Comparison of ENCODE assay signal across 16 cellular contexts in genomic region chr22:49958462-49958921, GRCh38. TPM values are rescaled to one million over a fixed set of nuclear protein-coding genes. Genes with fewer than 3 reads are reported as not detected.
A peak's percentile ranks its signal among the peaks of the same experiment; 100 is the strongest.
DNase-seq lines count a peak whose midpoint lies in the region; ATAC-seq and TF ChIP-seq lines count a peak whose summit lies in the region.
"Had no signal": no experiment of that assay in that cellular context is flagged by ENCODE, and none has a peak within 500 bp of the region (broad histone marks: within the 10 kb centered on the region; RNA-seq: fewer than 3 reads in every experiment).

No MANE protein-coding gene starts in this region.

- POLR2A ChIA-PET in Caco-2 (lab: Charles Lee) (interaction anchor here (0.6 kb wide), 1 partner anchor 15 kb away, joined by 3 read pairs; no protein-coding TSS in a partner anchor), WTC11 (lab: Charles Lee) (interaction anchor here (0.5 kb wide), 1 partner anchor 681 kb away, joined by 3 read pairs; no protein-coding TSS in a partner anchor)

- H3K9me3 Mint-ChIP-seq in Caco-2 (ENCODE audit: unreplicated experiment), result no peaks in the 10 kb centered on the region
- H3K9me3 Mint-ChIP-seq in WTC11, result no peaks in the 10 kb centered on the region
- no peaks in the 10 kb centered on the region for H3K9me3 Mint-ChIP-seq in progenitor cell of endocrine pancreas (ENCODE audit: low read depth)
- H3K9me3 Mint-ChIP-seq: HFFc6 had no signal

- H3K9me3 ChIP-seq in Caco-2, result no peaks in the 10 kb centered on the region
- no peaks in the 10 kb centered on the region for H3K9me3 ChIP-seq in right cardiac atrium (ENCODE audit: control insufficient read depth, low read length)
- H3K9me3 ChIP-seq in Karpas-422 (ENCODE audit: low read length), result no peaks in the 10 kb centered on the region

- H3K4me1 Mint-ChIP-seq in Caco-2 (ENCODE audit: low read depth, unreplicated experiment) (peaks cover 7% of the 10 kb centered on the region), WTC11 (0 out of 2 replicates have a peak, but pooled peaks cover under 1% of the 10 kb centered on the region), progenitor cell of endocrine pancreas (ENCODE audit: low read depth) (no peaks in the 10 kb centered on the region)

- peak overlapping the region; percentile 92 for H3K27ac Mint-ChIP-seq in Caco-2 (ENCODE audit: unreplicated experiment)
- no peak overlapping the region for H3K27ac Mint-ChIP-seq in WTC11
- no peak overlapping the region for H3K27ac Mint-ChIP-seq in progenitor cell of endocrine pancreas

- BruUV-seq in Caco-2 (replicated peaks; lab: Mats Ljungman, UMichigan), result no TSS peak

- TF ChIP-seq CTCF in Caco-2 (IDR thresholded peaks at IDR 0.05; ENCODE audit: insufficient read depth in 1 of 2, low read depth in 1 of 2, low read length in 1 of 2, severe bottlenecking in 1 of 2, unreplicated experiment in 1 of 2) (no peak), WTC11 (IDR thresholded peaks at IDR 0.05) (no peak), progenitor cell of endocrine pancreas (IDR thresholded peaks at IDR 0.05; ENCODE audit: unreplicated experiment) (no peak)

- peaks cover 4% of the 10 kb centered on the region for H3K36me3 ChIP-seq in Caco-2 (ENCODE audit: control insufficient read depth, insufficient read depth, low read length)
- peaks cover 11% of the 10 kb centered on the region for H3K36me3 ChIP-seq in Karpas-422 (ENCODE audit: insufficient read depth, low read length)

- DNase-seq in Caco-2 (no peak), WTC11 (ENCODE audit: low spot score) (no peak), right cardiac atrium (peak; percentile 13 to 49 (median 48)), progenitor cell of endocrine pancreas (ENCODE audit: low spot score, unreplicated experiment) (no peak), Karpas-422 (no peak), ureter (ENCODE audit: low spot score) (no peak), glomerular visceral epithelial cell (ENCODE audit: extremely low spot score) (no peak)
- DNase-seq: activated CD4-positive, alpha-beta T cell treated with anti-CD3 and anti-CD28 coated beads, Interleukin-2, amount 50 U/mL, for 1 hour; HFFc6; NCI-H1930; NK-92 treated with Interleukin-12 subunit alpha and Interleukin-12 subunit beta, amount 100 ng/mL, for 24 hours; stimulated activated CD4-positive, alpha-beta T cell treated with anti-CD3 and anti-CD28 coated beads, Interleukin-2, amount 100 ng/mL, for 48 hours; substantia nigra had no signal

- H3K4me1 ChIP-seq in Caco-2, result peaks cover 49% of the 10 kb centered on the region
- peaks cover 17% of the 10 kb centered on the region for H3K4me1 ChIP-seq in right cardiac atrium (ENCODE audit: control insufficient read depth, insufficient read depth, low read length)
- H3K4me1 ChIP-seq in Karpas-422 (ENCODE audit: low read length), result peaks cover 23% of the 10 kb centered on the region

- H3K36me3 Mint-ChIP-seq in Caco-2 (ENCODE audit: insufficient read depth, unreplicated experiment), result peaks cover 33% of the 10 kb centered on the region
- H3K36me3 Mint-ChIP-seq in WTC11, result peaks cover 3% of the 10 kb centered on the region
- H3K36me3 Mint-ChIP-seq in progenitor cell of endocrine pancreas (ENCODE audit: insufficient read depth), result no peaks in the 10 kb centered on the region

- CTCF ChIA-PET in Caco-2 (lab: Charles Lee) (no interaction called here), WTC11 (lab: Charles Lee) (no interaction called here)

- H3K27me3 ChIP-seq in Caco-2 (replicated peaks; ENCODE audit: control insufficient read depth, insufficient read depth, low read length), result no peaks in the 10 kb centered on the region
- H3K27me3 ChIP-seq in right cardiac atrium (ENCODE audit: control insufficient read depth, insufficient read depth), result no peaks in the 10 kb centered on the region
- no peaks in the 10 kb centered on the region for H3K27me3 ChIP-seq in Karpas-422 (ENCODE audit: low read length)

- H2AFZ ChIP-seq in Karpas-422 (ENCODE audit: low read length), result no peak overlapping the region

- H3K79me2 ChIP-seq in Karpas-422 (ENCODE audit: low read length), result peaks cover 7% of the 10 kb centered on the region

- H3K9me2 ChIP-seq in Karpas-422 (replicated peaks; ENCODE audit: insufficient read depth, low read length), result no peaks in the 10 kb centered on the region

- peak overlapping the region; percentile 82 for H3K4me3 Mint-ChIP-seq in Caco-2 (ENCODE audit: unreplicated experiment)
- peak overlapping the region; percentile 63; the same call in 1 of the 2 replicates for H3K4me3 Mint-ChIP-seq in WTC11
- peak overlapping the region; percentile 64 for H3K4me3 Mint-ChIP-seq in progenitor cell of endocrine pancreas (ENCODE audit: low read depth)

- no peak overlapping the region for H3K4me2 ChIP-seq in Karpas-422 (ENCODE audit: low read depth, low read length, poor library complexity, severe bottlenecking)
- H3K4me2 ChIP-seq: KMS-11 had no signal

- ATAC-seq in WTC11 (no peak), right cardiac atrium (no peak)
- ATAC-seq: left colon had no signal

- H3K27ac ChIP-seq in right cardiac atrium (ENCODE audit: low read length) (no peak overlapping the region), Karpas-422 (ENCODE audit: low read length) (no peak overlapping the region)
- H3K27ac ChIP-seq: KMS-11 had no signal

- H3K4me3 ChIP-seq in Caco-2 (ENCODE audit: low read depth, low read length) (no peak overlapping the region), right cardiac atrium (ENCODE audit: low read length) (no peak overlapping the region), Karpas-422 (ENCODE audit: low read length) (no peak overlapping the region)

- peaks cover 20% of the 10 kb centered on the region for H4K20me1 ChIP-seq in Karpas-422 (ENCODE audit: insufficient read depth, low read depth, low read length)

- intact Hi-C loops in Caco-2 (cut with micrococcal nuclease; ENCODE audit: unreplicated experiment) (no loop called here), right cardiac atrium (cut with DNase I) (loop anchor here in 1 of 4 donors (2.0 kb wide), 1 partner anchor 22 kb away; no protein-coding TSS in a partner anchor)

- WGBS in right cardiac atrium, result 84% methylated on average over 10 of the region's 10 CpGs

- H3K27me3 Mint-ChIP-seq in Caco-2 (ENCODE audit: insufficient read depth, unreplicated experiment), result no peaks in the 10 kb centered on the region
- no peaks in the 10 kb centered on the region; the same call in 1 of the 2 replicates for H3K27me3 Mint-ChIP-seq in WTC11 (ENCODE audit: low read depth)
- no peaks in the 10 kb centered on the region for H3K27me3 Mint-ChIP-seq in progenitor cell of endocrine pancreas

- H3K9ac ChIP-seq in Karpas-422 (ENCODE audit: low read length), result no peak overlapping the region

TF ChIP-seq in WTC11, 78 proteins besides CTCF, POLR2A, EP300 and RAD21 (continues in another document):
- TF ChIP-seq IRF1 (CRISPR knock-in tag; IDR thresholded peaks at IDR 0.05), result no peak
- no peak for TF ChIP-seq FOXK1 (CRISPR knock-in tag; IDR thresholded peaks at IDR 0.05)
- no peak for TF ChIP-seq ZBTB21 (CRISPR knock-in tag; IDR thresholded peaks at IDR 0.05; ENCODE audit: borderline replicate concordance)
- TF ChIP-seq CREB1 (CRISPR knock-in tag; IDR thresholded peaks at IDR 0.05), result no peak
- no peak for TF ChIP-seq ZNF396 (CRISPR knock-in tag; IDR thresholded peaks at IDR 0.05; ENCODE audit: borderline replicate concordance)
- TF ChIP-seq ZNF232 (CRISPR knock-in tag; IDR thresholded peaks at IDR 0.05), result no peak
- TF ChIP-seq, protein P1, sequence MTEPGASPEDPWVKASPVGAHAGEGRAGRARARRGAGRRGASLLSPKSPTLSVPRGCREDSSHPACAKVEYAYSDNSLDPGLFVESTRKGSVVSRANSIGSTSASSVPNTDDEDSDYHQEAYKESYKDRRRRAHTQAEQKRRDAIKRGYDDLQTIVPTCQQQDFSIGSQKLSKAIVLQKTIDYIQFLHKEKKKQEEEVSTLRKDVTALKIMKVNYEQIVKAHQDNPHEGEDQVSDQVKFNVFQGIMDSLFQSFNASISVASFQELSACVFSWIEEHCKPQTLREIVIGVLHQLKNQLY (CRISPR knock-in tag; IDR thresholded peaks at IDR 0.05), result no peak
- TF ChIP-seq NR3C1 (CRISPR knock-in tag; conservative IDR thresholded peaks at IDR 0.05; ENCODE audit: low read depth), result no peak

RNA-seq across cellular contexts. Expression of gene PIM3, which starts 2.1 kb away (rescaled TPM):
- total RNA-seq in Caco-2 (2022) (39.6 and 41.1 TPM in 2 replicates), WTC11 (2021) (42.9 to 45.7 TPM (median 44.3 TPM) in 3 replicates), right cardiac atrium (10 to 100 TPM; 39.9 to 55.8 (median 49.9) TPM), progenitor cell of endocrine pancreas (17.4 and 19.0 TPM in 2 replicates), ureter (75.0 TPM)
- polyA plus RNA-seq in right cardiac atrium, result 39.0 TPM
- total RNA-seq in Karpas-422 (2014; rRNA removed; shearing (Covaris generic); ENCODE audit: low replicate concordance), result 15.4 and 41.1 TPM in 2 replicates

RNA-seq across cellular contexts. Expression of gene CRELD2, which starts 40.1 kb away (rescaled TPM):
- total RNA-seq in Caco-2 (2022), result 38.1 and 43.3 TPM in 2 replicates
- 34.9 to 42.8 TPM (median 35.2 TPM) in 3 replicates for total RNA-seq in WTC11 (2021)
- total RNA-seq in right cardiac atrium, result 10 to 100 TPM; 22.1 to 40.0 (median 26.8) TPM
- polyA plus RNA-seq in right cardiac atrium, result 21.8 TPM
- total RNA-seq in progenitor cell of endocrine pancreas, result 42.2 and 42.4 TPM in 2 replicates
- 12.7 and 34.2 TPM in 2 replicates for total RNA-seq in Karpas-422 (2014; rRNA removed; shearing (Covaris generic); ENCODE audit: low replicate concordance)
- total RNA-seq in ureter, result 42.8 TPM

RNA-seq across cellular contexts. Expression of gene ALG12, which starts 40.3 kb away (rescaled TPM):
- 31.6 and 35.7 TPM in 2 replicates for total RNA-seq in Caco-2 (2022)
- 26.5 to 29.2 TPM (median 26.7 TPM) in 3 replicates for total RNA-seq in WTC11 (2021)
- 10 to 100 TPM; 13.2 to 19.7 (median 17.4) TPM for total RNA-seq in right cardiac atrium
- polyA plus RNA-seq in right cardiac atrium, result 13.0 TPM
- 22.0 and 25.7 TPM in 2 replicates for total RNA-seq in progenitor cell of endocrine pancreas
- 4.7 and 4.8 TPM in 2 replicates for total RNA-seq in Karpas-422 (2014; rRNA removed; shearing (Covaris generic); ENCODE audit: low replicate concordance)
- 20.5 TPM for total RNA-seq in ureter

RNA-seq across cellular contexts. Expression of gene IL17REL, which starts 54.1 kb away (rescaled TPM):
- total RNA-seq in Caco-2 (2022) (not detected in 2 replicates), WTC11 (2021) (0.23 to 0.34 TPM (median 0.24 TPM) in 3 replicates), right cardiac atrium (under 1 TPM in 1 of 4 donors, not detected in 3; 0.06 TPM), progenitor cell of endocrine pancreas (0.10 TPM in 1 of 2 replicates, not detected in the other), ureter (not detected)
- not detected for polyA plus RNA-seq in right cardiac atrium
- not detected in 2 replicates for total RNA-seq in Karpas-422 (2014; rRNA removed; shearing (Covaris generic); ENCODE audit: low replicate concordance)
- total RNA-seq: aorta, HFFc6 had no signal

Comparison
In these comparisons a context has a peak if more than half of its experiments do, and no peak if none do; other contexts are left out.
1. DNase-seq: peak in right cardiac atrium (3 of 3); none in Caco-2 (0 of 2), WTC11 (single experiment), progenitor cell of endocrine pancreas (single experiment), Karpas-422 (single experiment), ureter (single experiment) and glomerular visceral epithelial cell (single experiment).
2. Peak in every context shown above with its lines, with median percentiles within 50 percentile points of each other: H3K4me3 Mint-ChIP-seq.